Comparison of ENCODE assay signal across 15 cellular contexts in genomic region chr12:27024291-27024690, GRCh38. TPM values are rescaled to one million over a fixed set of nuclear protein-coding genes. Genes with fewer than 3 reads are reported as not detected.
DNase-seq lines count a peak whose midpoint lies in the region; ATAC-seq and TF ChIP-seq lines count a peak whose summit lies in the region.
"Had no signal": no experiment of that assay in that cellular context is flagged by ENCODE, and none has a peak within 500 bp of the region (broad histone marks: within the 10 kb centered on the region; RNA-seq: fewer than 3 reads in every experiment).

No MANE protein-coding gene starts in this region.

- peaks cover 40% of the 10 kb centered on the region for H3K4me1 Mint-ChIP-seq in activated T-cell treated with anti-CD3 and anti-CD28 coated beads, Interleukin-2, amount 50 U/mL, for 4 hours (ENCODE audit: low read depth)
- H3K4me1 Mint-ChIP-seq in T-helper 17 cell, result peaks cover 25% of the 10 kb centered on the region

- peak overlapping the region; percentile 97 for H3K4me3 Mint-ChIP-seq in activated T-cell treated with anti-CD3 and anti-CD28 coated beads, Interleukin-2, amount 50 U/mL, for 4 hours
- H3K4me3 Mint-ChIP-seq in T-helper 17 cell, result peak overlapping the region; percentile 25

- no peaks in the 10 kb centered on the region for H3K9me3 Mint-ChIP-seq in activated T-cell treated with anti-CD3 and anti-CD28 coated beads, Interleukin-2, amount 50 U/mL, for 4 hours
- H3K9me3 Mint-ChIP-seq: activated CD4-positive, alpha-beta memory T cell treated with anti-CD3 and anti-CD28 coated beads, Interleukin-2, amount 10 ng/mL, durations not matched to agents 7 days and 5 days had no signal

- no peaks in the 10 kb centered on the region for H3K27me3 Mint-ChIP-seq in activated T-cell treated with anti-CD3 and anti-CD28 coated beads, Interleukin-2, amount 50 U/mL, for 4 hours (ENCODE audit: low read depth)
- H3K27me3 Mint-ChIP-seq in T-helper 17 cell, result no peaks in the 10 kb centered on the region

- no peak for DNase-seq in activated T-cell treated with anti-CD3 and anti-CD28 coated beads, Interleukin-2, amount 50 U/mL, for 4 hours
- DNase-seq in activated T-cell treated with anti-CD3 and anti-CD28 coated beads for 4 hours, result no peak
- no peak for DNase-seq in T-helper 17 cell
- DNase-seq in fibroblast of pulmonary artery (ENCODE audit: low read depth), result peak; percentile 41
- DNase-seq in superior temporal gyrus (ENCODE audit: extremely low spot score), result peak; percentile 7
- DNase-seq in SW480 (ENCODE audit: low spot score), result no peak
- DNase-seq in GM19240 (ENCODE audit: insufficient read length, low spot score), result no peak
- DNase-seq: activated CD4-positive, alpha-beta memory T cell treated with anti-CD3 and anti-CD28 coated beads, Interleukin-2, amount 10 ng/mL, durations not matched to agents 7 days and 5 days; dermis blood vessel endothelial cell; NCI-H146; pancreas had no signal

- H3K27ac Mint-ChIP-seq in T-helper 17 cell, result peak overlapping the region; percentile 56
- H3K27ac Mint-ChIP-seq: activated CD4-positive, alpha-beta memory T cell treated with anti-CD3 and anti-CD28 coated beads, Interleukin-2, amount 10 ng/mL, durations not matched to agents 7 days and 5 days had no signal

- no peak overlapping the region for H3K4me3 ChIP-seq in fibroblast of pulmonary artery (replicated peaks; ENCODE audit: low read depth, low read length)

- no peak for TF ChIP-seq CTCF in fibroblast of pulmonary artery (IDR thresholded peaks at IDR 0.05; ENCODE audit: low read length, missing control alignments)

- no peak for ATAC-seq in activated T-cell treated with anti-CD3 and anti-CD28 coated beads, Interleukin-2, amount 50 U/mL, for 4 hours
- no peak for ATAC-seq in T-helper 17 cell
- ATAC-seq in GM18867 (IDR thresholded peaks at IDR 0.05; ENCODE audit: unreplicated experiment), result no peak
- ATAC-seq: left lobe of liver, pancreas had no signal

- H3K36me3 Mint-ChIP-seq in activated T-cell treated with anti-CD3 and anti-CD28 coated beads, Interleukin-2, amount 50 U/mL, for 4 hours (ENCODE audit: insufficient read depth), result peaks cover 23% of the 10 kb centered on the region
- peaks cover 6% of the 10 kb centered on the region for H3K36me3 Mint-ChIP-seq in T-helper 17 cell (ENCODE audit: low read depth)

- H3K9me3 ChIP-seq in T-helper 17 cell (ENCODE audit: control insufficient read depth, low read length, poor library complexity, severe bottlenecking), result no peaks in the 10 kb centered on the region
- H3K9me3 ChIP-seq: pancreas had no signal

RNA-seq across cellular contexts. Expression of gene MED21, which starts 1.9 kb away (rescaled TPM):
- total RNA-seq in activated T-cell treated with anti-CD3 and anti-CD28 coated beads, Interleukin-2, amount 50 U/mL, for 4 hours, result 10 to 100 TPM; 22.5 to 28.9 (median 26.3) TPM
- total RNA-seq in T-helper 17 cell, result 10 to 100 TPM; 75.8 to 79.7 TPM

RNA-seq across cellular contexts. Expression of gene TM7SF3, which starts 10.1 kb away (rescaled TPM):
- total RNA-seq in activated T-cell treated with anti-CD3 and anti-CD28 coated beads, Interleukin-2, amount 50 U/mL, for 4 hours, result 10 to 100 TPM; 21.1 to 22.9 (median 21.6) TPM
- 10 to 100 TPM; 22.5 to 24.3 TPM for total RNA-seq in T-helper 17 cell

RNA-seq across cellular contexts. Expression of gene C12orf71, which starts 58.1 kb away (rescaled TPM):
- not detected for total RNA-seq in activated T-cell treated with anti-CD3 and anti-CD28 coated beads, Interleukin-2, amount 50 U/mL, for 4 hours
- not detected for total RNA-seq in T-helper 17 cell
- total RNA-seq: activated CD4-positive, alpha-beta memory T cell treated with anti-CD3 and anti-CD28 coated beads, Interleukin-2, amount 10 ng/mL, durations not matched to agents 7 days and 5 days; Daoy; dermis blood vessel endothelial cell; glomerular endothelial cell; left lobe of liver; pancreas had no signal

Comparison
In these comparisons a context has a peak if more than half of its experiments do, and no peak if none do; other contexts are left out.
1. DNase-seq: peak in fibroblast of pulmonary artery (single experiment) and superior temporal gyrus (single experiment); none in activated T-cell treated with anti-CD3 and anti-CD28 coated beads, Interleukin-2, amount 50 U/mL, for 4 hours (single experiment), activated T-cell treated with anti-CD3 and anti-CD28 coated beads for 4 hours (single experiment), T-helper 17 cell (0 of 3), SW480 (single experiment) and GM19240 (single experiment).